ENCODE assay signal across 1 cellular context in genomic region chr10:30182191-30183075, GRCh38.
TF ChIP-seq lines count a peak whose summit lies in the region.

No MANE protein-coding gene starts in this region.

TF ChIP-seq in SK-N-SH, 30 proteins besides CTCF, POLR2A, EP300 and RAD21 (continued from another document):
- TF ChIP-seq REST (IDR thresholded peaks at IDR 0.05; ENCODE audit: low read depth, low read length) = peak; percentile 70
- peak; percentile 82 for TF ChIP-seq JUND (IDR thresholded peaks at IDR 0.05)
- TF ChIP-seq YY1 (IDR thresholded peaks at IDR 0.05; ENCODE audit: low read depth) = 0 out of 2 replicates have a peak, but pooled peaks have one; percentile 10
- TF ChIP-seq MAX (IDR thresholded peaks at IDR 0.05; ENCODE audit: low read depth) = 0 out of 2 replicates have a peak, but pooled peaks have one; percentile 29
- peak; percentile 60 for TF ChIP-seq NFIC (IDR thresholded peaks at IDR 0.05; ENCODE audit: borderline replicate concordance)
